In genomic region chr2:52335727-52336126, GRCh38 we compare ENCODE assay signal across 20 cellular contexts.
DNase-seq lines count a peak whose midpoint lies in the region; ATAC-seq and TF ChIP-seq lines count a peak whose summit lies in the region.
"Had no signal": no experiment of that assay in that cellular context is flagged by ENCODE, and none has a peak within 500 bp of the region (broad histone marks: within the 10 kb centered on the region; RNA-seq: fewer than 3 reads in every experiment).

No MANE protein-coding gene starts in this region.

- no peak for TF ChIP-seq RAD21 in HCT116 (IDR thresholded peaks at IDR 0.05; ENCODE audit: low read depth)

- no peaks in the 10 kb centered on the region for H3K79me2 ChIP-seq in HCT116 (ENCODE audit: insufficient read depth, low read length)

- intact Hi-C loops in HCT116 (cut with micrococcal nuclease), result no loop called here
- intact Hi-C loops in stomach (cut with DNase I; ENCODE audit: low total_unique reads), result no loop called here

- BruUV-seq in HCT116 (replicated peaks; lab: Mats Ljungman, UMichigan), result no TSS peak

- no peak overlapping the region for H3K9ac ChIP-seq in HCT116 (ENCODE audit: low read length)
- H3K9ac ChIP-seq: GM23248 had no signal

- H3K4me3 ChIP-seq in HCT116 (replicated peaks in 1 of 2; ENCODE audit: low read depth in 1 of 2, low read length in 2 of 2), result no peak overlapping the region
- no peak overlapping the region for H3K4me3 ChIP-seq in stomach
- H3K4me3 ChIP-seq: A549, GM23248, SJSA1 had no signal

- 30 to 49% (median 37%) methylated on average over 1 of the region's 1 CpG for WGBS in stomach, 5 donors

- RAD21 ChIA-PET in HCT116 (lab: Charles Lee; ENCODE audit: low non-redundant PET in 1 of 2, low total read pairs in 2 of 2, uncharacterized antibody in 2 of 2, unreplicated experiment in 2 of 2), result no interaction called here

- TF ChIP-seq POLR2A in HCT116 (IDR thresholded peaks at IDR 0.05; ENCODE audit: borderline replicate concordance, extremely low read depth, insufficient read depth, insufficient read length), result no peak
- no peak for TF ChIP-seq POLR2A in stomach (IDR thresholded peaks at IDR 0.05)

- peak; percentile 34 for DNase-seq in ELF-1 (ENCODE audit: low read depth, low spot score)
- DNase-seq in HCT116 (ENCODE audit: low read depth, low spot score), result no peak
- peak; percentile 37 for DNase-seq in LoVo (ENCODE audit: low spot score)
- peak; percentile 35 for DNase-seq in iPS DF 19.7 (ENCODE audit: low read depth, low spot score)
- no peak for DNase-seq in ureter (ENCODE audit: low spot score)
- DNase-seq in occipital lobe (lab: John Stamatoyannopoulos, UW), result no peak
- DNase-seq in stomach, result no peak
- DNase-seq: DND-41; GM23248; KG1; NCI-H1694; NCI-H2081; NCI-H2171; NCI-H345; NCI-H524; NCI-H774; NK-92 treated with Interleukin-12 subunit alpha and Interleukin-12 subunit beta, amount 100 ng/mL, for 24 hours had no signal

- TF ChIP-seq CTCF in HCT116 (IDR thresholded peaks at IDR 0.05 in 2 of 3, conservative IDR thresholded peaks at IDR 0.05 in 1 of 3; ENCODE audit: borderline replicate concordance in 1 of 3, insufficient read depth in 1 of 3, low read depth in 2 of 3, low read length in 2 of 3), result no peak
- TF ChIP-seq CTCF in stomach (IDR thresholded peaks at IDR 0.05), result no peak

- no peak for ATAC-seq in HCT116
- ATAC-seq: A549, Right ventricle myocardium inferior had no signal

- H3K4me2 ChIP-seq in HCT116 (ENCODE audit: low read length), result no peak overlapping the region
- H3K4me2 ChIP-seq: A549 had no signal

- H3K9me2 ChIP-seq in HCT116 (ENCODE audit: insufficient read depth), result no peaks in the 10 kb centered on the region

- no peak overlapping the region for H3K27ac ChIP-seq in HCT116 (ENCODE audit: low read depth, low read length)
- no peak overlapping the region for H3K27ac ChIP-seq in stomach
- H3K27ac ChIP-seq: A549, GM23248, SJSA1 had no signal

- no peaks in the 10 kb centered on the region for H4K20me1 ChIP-seq in HCT116 (ENCODE audit: insufficient read depth)

- H2AFZ ChIP-seq in HCT116 (ENCODE audit: low read depth, low read length, poor library complexity, severe bottlenecking), result no peak overlapping the region
- H2AFZ ChIP-seq: GM23248 had no signal

- H3K9me3 ChIP-seq in HCT116 (ENCODE audit: control insufficient read depth in 1 of 2, insufficient read depth in 1 of 2, low read depth in 1 of 2, low read length in 2 of 2) (no peaks in the 10 kb centered on the region), stomach (no peaks in the 10 kb centered on the region)
- H3K9me3 ChIP-seq: SJSA1 had no signal

- no peak for TF ChIP-seq EP300 in stomach (IDR thresholded peaks at IDR 0.05)

- POLR2A ChIA-PET in HCT116 (lab: Charles Lee), result no interaction called here

- H3K36me3 ChIP-seq in HCT116 (ENCODE audit: control insufficient read depth in 1 of 2, insufficient read depth in 2 of 2, low read length in 2 of 2) (no peaks in the 10 kb centered on the region), stomach (no peaks in the 10 kb centered on the region)
- H3K36me3 ChIP-seq: SJSA1 had no signal

- CTCF ChIA-PET in HCT116 (lab: Charles Lee), result no interaction called here

- H3K27me3 ChIP-seq in HCT116 (ENCODE audit: insufficient read depth, low read length) (no peaks in the 10 kb centered on the region), stomach (no peaks in the 10 kb centered on the region)
- H3K27me3 ChIP-seq: SJSA1 had no signal

- peaks cover 0 to 6% of the 10 kb centered on the region in 2 experiments; a peak in 2 of 4 replicates for H3K4me1 ChIP-seq in HCT116 (ENCODE audit: control insufficient read depth in 1 of 2, insufficient read depth in 2 of 2, low read length in 2 of 2)
- no peaks in the 10 kb centered on the region for H3K4me1 ChIP-seq in stomach
- H3K4me1 ChIP-seq: A549, SJSA1 had no signal

TF ChIP-seq in HCT116, 20 proteins besides CTCF, POLR2A, EP300 and RAD21:
- peak; percentile 44 for TF ChIP-seq TCF7L2 (IDR thresholded peaks at IDR 0.05; ENCODE audit: borderline replicate concordance, extremely low read depth, insufficient read depth, insufficient read length)
- TF ChIP-seq YY1 (IDR thresholded peaks at IDR 0.05; ENCODE audit: extremely low read depth, insufficient replicate concordance, low read depth, low read length), result no peak

Comparison
In these comparisons a context has a peak if more than half of its experiments do, and no peak if none do; other contexts are left out.
1. DNase-seq: peak in ELF-1 (single experiment), LoVo (single experiment) and iPS DF 19.7 (single experiment); none in HCT116 (single experiment), ureter (single experiment), occipital lobe (single experiment) and stomach (single experiment).